In the genomic region with DNA sequence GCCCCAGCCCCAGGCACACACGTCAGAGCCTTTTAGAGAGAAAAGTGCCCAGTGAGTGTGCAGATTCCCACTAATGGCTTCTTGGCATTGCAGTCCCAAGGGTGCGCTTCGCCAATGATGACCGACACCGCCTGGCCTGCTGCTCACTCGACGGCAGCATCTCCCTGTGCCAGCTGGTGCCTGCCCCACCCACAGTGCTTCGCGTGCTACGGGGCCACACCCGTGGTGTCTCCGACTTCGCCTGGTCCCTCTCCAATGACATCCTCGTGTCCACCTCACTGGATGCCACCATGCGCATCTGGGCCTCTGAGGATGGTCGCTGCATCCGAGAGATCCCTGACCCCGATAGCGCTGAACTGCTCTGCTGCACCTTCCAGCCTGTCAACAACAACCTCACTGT, we compare ENCODE assay signal across 9 cellular contexts.
"Had no signal": no experiment of that assay in that cellular context is flagged by ENCODE, and none has a peak within 500 bp of the region (broad histone marks: within the 10 kb centered on the region; RNA-seq: fewer than 3 reads in every experiment).

No MANE protein-coding gene starts in this region.

- H3K4me3 Mint-ChIP-seq: GM23338, H9, HFFc6 had no signal

- H3K27ac ChIP-seq: GM23248 had no signal

- H2AFZ ChIP-seq: GM23248, GM23338 had no signal

- DNase-seq: GM23248, GOT3, H7, H9, HCEC 1CT, HFFc6 had no signal

- H3K4me3 ChIP-seq: GM23248, GM23338, HAP-1 had no signal

- H3K27ac Mint-ChIP-seq: GM23338, H9, HFFc6 had no signal

- H3K4me2 ChIP-seq: GM23338 had no signal

- H3K9me3 Mint-ChIP-seq: GM23338, HFFc6 had no signal

- H3K9ac ChIP-seq: GM23248 had no signal

- ATAC-seq: GM23338, HCT116 had no signal

- H3K9me3 ChIP-seq: HAP-1 had no signal
